8 cellular contexts compared by ENCODE assay signal in the genomic region with DNA sequence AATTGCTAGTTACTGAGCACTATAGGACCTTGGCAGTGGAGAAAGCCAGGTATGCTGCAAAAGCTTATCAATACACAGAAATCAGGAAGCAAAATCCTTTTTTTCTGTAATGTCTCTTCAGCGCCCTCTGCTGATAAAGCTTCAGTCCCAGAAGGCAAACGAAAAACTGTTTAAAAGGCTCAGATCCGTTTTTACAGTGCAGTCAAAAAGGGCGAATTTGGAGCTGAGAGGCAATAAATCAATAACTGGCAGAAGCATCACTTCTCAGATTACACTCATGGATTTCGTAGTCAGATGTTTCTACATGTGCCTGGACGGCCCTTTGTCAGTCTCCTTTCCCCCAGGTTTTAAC. TPM values are rescaled to one million over a fixed set of nuclear protein-coding genes. Genes with fewer than 3 reads are reported as not detected.
DNase-seq lines count a peak whose midpoint lies in the region; ATAC-seq and TF ChIP-seq lines count a peak whose summit lies in the region.

No MANE protein-coding gene starts in this region.

- ATAC-seq in activated CD8-positive, alpha-beta T cell treated with anti-CD3 and anti-CD28 coated beads for 36 hours: no peak
- ATAC-seq in HG02571 (IDR thresholded peaks at IDR 0.05; ENCODE audit: unreplicated experiment): no peak

- POLR2A ChIA-PET in activated CD8-positive, alpha-beta T cell treated with anti-CD3 and anti-CD28 coated beads for 36 hours (lab: Charles Lee): interaction anchor here (0.7 to 1.8 kb wide), 7 partner anchors 9 to 164 kb away, joined by 3 to 6 read pairs (median 3); no protein-coding TSS in a partner anchor

- H3K4me2 ChIP-seq in hepatocyte: peak overlapping the region; percentile 71

- peaks cover 3% of the 10 kb centered on the region for H3K27me3 Mint-ChIP-seq in activated CD8-positive, alpha-beta T cell treated with anti-CD3 and anti-CD28 coated beads for 36 hours

- H3K4me3 ChIP-seq in hepatocyte: peak overlapping the region; percentile 10
- peak overlapping the region; percentile 74 to 95 (median 86) for H3K4me3 ChIP-seq in sigmoid colon

- 15% methylated on average over 6 of the region's 6 CpGs for WGBS in hepatocyte (ENCODE audit: low lambda C conversion rate, missing lambda C conversion rate)
- WGBS in sigmoid colon, 2 donors: 3 to 19% methylated on average over 6 of the region's 6 CpGs

- no peaks in the 10 kb centered on the region for H3K27me3 ChIP-seq in hepatocyte
- no peaks in the 10 kb centered on the region for H3K27me3 ChIP-seq in sigmoid colon

- H3K4me3 Mint-ChIP-seq in activated CD8-positive, alpha-beta T cell treated with anti-CD3 and anti-CD28 coated beads for 36 hours: peak overlapping the region; percentile 91

- H3K36me3 Mint-ChIP-seq in activated CD8-positive, alpha-beta T cell treated with anti-CD3 and anti-CD28 coated beads for 36 hours (ENCODE audit: low read depth): peaks cover 8% of the 10 kb centered on the region

- CTCF ChIA-PET in activated CD8-positive, alpha-beta T cell treated with anti-CD3 and anti-CD28 coated beads for 36 hours (lab: Charles Lee): interaction anchor here (0.7 to 2.0 kb wide), 28 partner anchors 8 to 1049 kb away, joined by 3 to 14 read pairs (median 4); no protein-coding TSS in a partner anchor

- no peaks in the 10 kb centered on the region for H3K9me2 ChIP-seq in hepatocyte (replicated peaks; ENCODE audit: insufficient read depth)

- TF ChIP-seq CTCF in AG09319 (IDR thresholded peaks at IDR 0.05; ENCODE audit: low read depth, low read length) (peak; percentile 31), GM13976 (IDR thresholded peaks at IDR 0.05; ENCODE audit: borderline replicate concordance, control extremely low read depth, extremely low read depth, insufficient read depth, missing control alignments) (peak; percentile 33), hepatocyte (IDR thresholded peaks at IDR 0.05; ENCODE audit: poor library complexity) (peak; percentile 72), sigmoid colon (IDR thresholded peaks at IDR 0.05) (peak in 2 of 4 experiments; percentile 24 to 46)
- peak; percentile 61 for TF ChIP-seq CTCF in activated CD8-positive, alpha-beta T cell treated with anti-CD3 and anti-CD28 coated beads for 36 hours (IDR thresholded peaks at IDR 0.05)

- intact Hi-C loops in activated CD8-positive, alpha-beta T cell treated with anti-CD3 and anti-CD28 coated beads for 36 hours (cut with micrococcal nuclease): no loop called here
- intact Hi-C loops in sigmoid colon (cut with DNase I): loop anchor here (5.0 kb wide), 3 partner anchors 314 to 1306 kb away; partner anchors contain the start of gene FBXL17

- H2AFZ ChIP-seq in hepatocyte: peak overlapping the region; percentile 44

- peaks cover 32% of the 10 kb centered on the region for H3K79me2 ChIP-seq in hepatocyte

- DNase-seq in AG09319 (ENCODE audit: extremely low read depth, low read depth): no peak
- DNase-seq in GM13976 (ENCODE audit: low spot score): peak; percentile 4
- peak; percentile 69 for DNase-seq in NCI-H1694 treated with DMSO at 0.1 percent for 48 hours (lab: John Stamatoyannopoulos, UW)
- DNase-seq in activated CD8-positive, alpha-beta T cell treated with anti-CD3 and anti-CD28 coated beads for 36 hours: peak; percentile 59
- peak; percentile 74 for DNase-seq in hepatocyte (ENCODE audit: low spot score)
- DNase-seq in sigmoid colon: no peak
- no peak for DNase-seq in T-helper 9 cell

- H3K36me3 ChIP-seq in hepatocyte (replicated peaks; ENCODE audit: insufficient read depth, low read depth) (no peaks in the 10 kb centered on the region), sigmoid colon (no peaks in the 10 kb centered on the region)

- peak overlapping the region; percentile 96 for H3K27ac Mint-ChIP-seq in activated CD8-positive, alpha-beta T cell treated with anti-CD3 and anti-CD28 coated beads for 36 hours

- peaks cover 31% of the 10 kb centered on the region for H3K4me1 Mint-ChIP-seq in activated CD8-positive, alpha-beta T cell treated with anti-CD3 and anti-CD28 coated beads for 36 hours (ENCODE audit: low read depth)

- in situ Hi-C loops in GM13976 (cut with MboI; ENCODE audit: low sequenced_read_pairs, unreplicated experiment): loop anchor here (25.0 kb wide), 1 partner anchor 1051 kb away; no protein-coding TSS in a partner anchor

- H4K20me1 ChIP-seq in hepatocyte (ENCODE audit: insufficient read depth, poor library complexity, severe bottlenecking): peaks cover 21% of the 10 kb centered on the region

- H3K9me3 ChIP-seq in hepatocyte (ENCODE audit: low read depth) (peaks cover 6% of the 10 kb centered on the region), sigmoid colon (no peaks in the 10 kb centered on the region)

- H3K27ac ChIP-seq in hepatocyte (peak overlapping the region; percentile 98), sigmoid colon (peak overlapping the region; percentile 96 to 99 (median 98))

- H3K9me3 Mint-ChIP-seq in activated CD8-positive, alpha-beta T cell treated with anti-CD3 and anti-CD28 coated beads for 36 hours: peaks cover 1% of the 10 kb centered on the region

- peaks cover 15% of the 10 kb centered on the region for H3K4me1 ChIP-seq in hepatocyte (ENCODE audit: insufficient read depth)
- H3K4me1 ChIP-seq in sigmoid colon: peaks cover 0 to 28% (median 26%) of the 10 kb centered on the region in 4 donors

- no peak for TF ChIP-seq EP300 in sigmoid colon (IDR thresholded peaks at IDR 0.05)

- no peak for TF ChIP-seq POLR2A in sigmoid colon (IDR thresholded peaks at IDR 0.05)

RNA-seq across cellular contexts. Expression of gene MAN2A1, which starts 1.1 kb away (rescaled TPM):
- 10 to 100 TPM; 29.9 to 30.6 TPM for total RNA-seq in activated CD8-positive, alpha-beta T cell treated with anti-CD3 and anti-CD28 coated beads for 36 hours
- total RNA-seq in hepatocyte: 140 and 150 TPM in 2 replicates
- polyA plus RNA-seq in hepatocyte: 29.8 and 31.5 TPM in 2 replicates
- 10 to 100 TPM; 40.2 to 58.4 (median 46.1) TPM for total RNA-seq in sigmoid colon
- polyA plus RNA-seq in sigmoid colon: 10 to 100 TPM in 2 of 3 donors, 1 to 10 TPM in 1; 3.6 to 23.7 (median 10.6) TPM

Comparison
In these comparisons a context has a peak if more than half of its experiments do, and no peak if none do; other contexts are left out.
1. DNase-seq: peak in GM13976 (single experiment), NCI-H1694 treated with DMSO at 0.1 percent for 48 hours (single experiment), activated CD8-positive, alpha-beta T cell treated with anti-CD3 and anti-CD28 coated beads for 36 hours (single experiment) and hepatocyte (single experiment); none in AG09319 (single experiment), sigmoid colon (single experiment) and T-helper 9 cell (single experiment).